Comparison of ENCODE assay signal across 8 cellular contexts in genomic region chrX:101617211-101618191, GRCh38. TPM values are rescaled to one million over a fixed set of nuclear protein-coding genes. Genes with fewer than 3 reads are reported as not detected.
DNase-seq lines count a peak whose midpoint lies in the region; ATAC-seq and TF ChIP-seq lines count a peak whose summit lies in the region.

Gene ARMCX6, minus strand, starts transcription at chrX:101618000. Its CDS starts 1,380 bp downstream, at chrX:101616620.

- H3K9me3 ChIP-seq in right lobe of liver: no peaks in the 10 kb centered on the region

- ATAC-seq in GM18873 (IDR thresholded peaks at IDR 0.05; ENCODE audit: low FRiP score, unreplicated experiment): peak; percentile 92
- peak; percentile 94 for ATAC-seq in HG03139 (IDR thresholded peaks at IDR 0.05; ENCODE audit: unreplicated experiment)
- peak; percentile 87 to 95 (median 92) for ATAC-seq in right lobe of liver

- H3K27me3 ChIP-seq in right lobe of liver: no peaks in the 10 kb centered on the region

- peak within 1 kb of the TSS; percentile 78 for H3K4me3 ChIP-seq in AG09309 (ENCODE audit: control insufficient read depth, low read depth, low read length)
- peak within 1 kb of the TSS; percentile 58 to 63 (median 62) for H3K4me3 ChIP-seq in right lobe of liver

- no peaks in the 10 kb centered on the region for H3K36me3 ChIP-seq in right lobe of liver

- DNase-seq in AG09309 (ENCODE audit: low read depth) (peak; percentile 21), NCI-H345 (lab: John Stamatoyannopoulos, UW) (peak; percentile 72), dermis microvascular lymphatic vessel endothelial cell (ENCODE audit: low read depth in 2 of 2) (peak; percentile 42 to 79), right lobe of liver (peak; percentile 73 to 82 (median 78))
- peak; percentile 70 to 72 for DNase-seq in activated CD4-positive, alpha-beta T cell treated with anti-CD3 and anti-CD28 coated beads for 4 hours
- DNase-seq in stimulated activated CD4-positive, alpha-beta T cell treated with anti-CD3 and anti-CD28 coated beads, Interleukin-4, amount 100 ng/mL, for 48 hours (ENCODE audit: low read depth in 2 of 2): peak; percentile 51 to 59

- intact Hi-C loops in right lobe of liver (cut with DNase I): no loop called here

- TF ChIP-seq POLR2A in right lobe of liver (IDR thresholded peaks at IDR 0.05): no peak

- WGBS in right lobe of liver (ENCODE audit: insufficient coverage, low coverage, low lambda C conversion rate, missing lambda C conversion rate): 35% methylated on average over 27 of the region's 39 CpGs

- H3K27ac ChIP-seq in right lobe of liver: peak within 1 kb of the TSS; percentile 55 to 76 (median 75)

- no peaks in the 10 kb centered on the region for H3K4me1 ChIP-seq in right lobe of liver

- TF ChIP-seq CTCF in AG09309 (IDR thresholded peaks at IDR 0.05; ENCODE audit: control insufficient read depth, insufficient read depth, low read depth, low read length, missing control alignments) (peak; percentile 43), right lobe of liver (IDR thresholded peaks at IDR 0.05) (peak in 3 of 4 donors; percentile 32 to 35 (median 32))

RNA-seq across cellular contexts. Expression of gene ARMCX6, which starts in this region (rescaled TPM):
- total RNA-seq in dermis microvascular lymphatic vessel endothelial cell (30.2 and 36.9 TPM in 2 replicates), right lobe of liver (10 to 100 TPM in 2 of 6 experiments, 1 to 10 TPM in 4; 4.1 to 22.0 (median 9.5) TPM)

Comparison
In these comparisons a context has a peak if more than half of its experiments do, and no peak if none do; other contexts are left out.
1. Peak in every context shown above with its lines: DNase-seq, ATAC-seq, H3K4me3 ChIP-seq and H3K27ac ChIP-seq.
2. DNase-seq: peak in every context shown above with its lines; median percentile 78 in right lobe of liver; 72 in NCI-H345; 71 in activated CD4-positive, alpha-beta T cell treated with anti-CD3 and anti-CD28 coated beads for 4 hours; 60 in dermis microvascular lymphatic vessel endothelial cell; 55 in stimulated activated CD4-positive, alpha-beta T cell treated with anti-CD3 and anti-CD28 coated beads, Interleukin-4, amount 100 ng/mL, for 48 hours; 21 in AG09309.